Comparison of ENCODE assay signal across 8 cellular contexts in the genomic region with DNA sequence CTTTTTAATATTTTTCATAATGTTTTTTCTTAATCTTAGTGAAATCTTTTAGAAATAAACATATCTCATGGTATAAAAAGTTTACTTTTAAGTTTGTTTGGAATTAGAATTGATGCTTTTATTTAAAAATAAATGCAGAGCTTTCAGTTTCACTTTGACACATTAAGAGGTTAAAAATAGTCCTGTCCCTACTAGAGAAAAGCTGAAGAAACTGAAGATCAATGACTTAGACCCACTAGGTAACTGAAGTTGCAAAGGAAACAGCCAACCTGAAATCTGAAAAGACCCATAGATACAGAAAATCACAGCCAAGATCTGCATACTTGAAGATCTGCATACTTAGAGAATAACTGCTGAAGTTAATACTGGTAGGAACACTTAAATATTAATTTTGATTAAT.
A peak's percentile ranks its signal among the peaks of the same experiment; 100 is the strongest.
DNase-seq lines count a peak whose midpoint lies in the region; ATAC-seq and TF ChIP-seq lines count a peak whose summit lies in the region.
"Had no signal": no experiment of that assay in that cellular context is flagged by ENCODE, and none has a peak within 500 bp of the region (broad histone marks: within the 10 kb centered on the region; RNA-seq: fewer than 3 reads in every experiment).

No MANE protein-coding gene starts in this region.

- TF ChIP-seq CTCF in HFFc6 (IDR thresholded peaks at IDR 0.05), result no peak

- H3K36me3 ChIP-seq in mesenchymal stem cell (ENCODE audit: control insufficient read depth in 1 of 2, insufficient read depth in 2 of 2, low read depth in 1 of 2, low read length in 2 of 2) (no peaks in the 10 kb centered on the region), neuronal stem cell (replicated peaks in 1 of 2; ENCODE audit: control insufficient read depth in 2 of 2, insufficient read depth in 2 of 2, low read length in 2 of 2) (no peaks in the 10 kb centered on the region)

- H3K9me3 Mint-ChIP-seq in HFFc6, result no peaks in the 10 kb centered on the region

- no peak overlapping the region for H3K18ac ChIP-seq in mesenchymal stem cell (ENCODE audit: low read depth in 1 of 2, low read length in 2 of 2)
- no peak overlapping the region for H3K18ac ChIP-seq in neuronal stem cell (ENCODE audit: low read length)

- no peak overlapping the region for H2BK15ac ChIP-seq in mesenchymal stem cell (ENCODE audit: low read depth, poor library complexity, severe bottlenecking)
- H2BK15ac ChIP-seq in neuronal stem cell (ENCODE audit: low read length), result no peak overlapping the region

- ATAC-seq in GM18909 (IDR thresholded peaks at IDR 0.05; ENCODE audit: poor library complexity, unreplicated experiment), result peak; percentile 91
- peak; percentile 84 for ATAC-seq in HG03575 (IDR thresholded peaks at IDR 0.05; ENCODE audit: extremely low read depth, insufficient number of reproducible peaks, low FRiP score, unreplicated experiment)

- H3K27me3 Mint-ChIP-seq in HFFc6 (ENCODE audit: insufficient read depth), result no peaks in the 10 kb centered on the region

- H3K9ac ChIP-seq in mesenchymal stem cell (ENCODE audit: low read length) (peak overlapping the region; percentile 67), neuronal stem cell (ENCODE audit: low read depth, low read length, poor library complexity) (no peak overlapping the region)

- H3K27ac ChIP-seq in mesenchymal stem cell (ENCODE audit: low read length, poor library complexity, severe bottlenecking), result no peak overlapping the region
- H3K27ac ChIP-seq in neuronal stem cell (replicated peaks; ENCODE audit: low read length), result no peak overlapping the region

- H4K91ac ChIP-seq in mesenchymal stem cell (ENCODE audit: low read length) (no peak overlapping the region), neuronal stem cell (ENCODE audit: low read depth, low read length, poor library complexity) (no peak overlapping the region)

- H3K36me3 Mint-ChIP-seq in HFFc6 (ENCODE audit: low read depth), result no peaks in the 10 kb centered on the region

- H2BK120ac ChIP-seq in mesenchymal stem cell (ENCODE audit: low read depth, low read length), result no peak overlapping the region
- no peak overlapping the region for H2BK120ac ChIP-seq in neuronal stem cell (ENCODE audit: low read depth, low read length)

- no peak overlapping the region for H3K14ac ChIP-seq in mesenchymal stem cell (ENCODE audit: low read length in 2 of 2)
- no peak overlapping the region for H3K14ac ChIP-seq in neuronal stem cell (ENCODE audit: low read length)

- H3K4me3 Mint-ChIP-seq in HFFc6, result peak overlapping the region; percentile 77

- peak overlapping the region; percentile 29 for H3K4me2 ChIP-seq in mesenchymal stem cell (ENCODE audit: low read length, poor library complexity, severe bottlenecking)
- no peak overlapping the region for H3K4me2 ChIP-seq in neuronal stem cell (ENCODE audit: insufficient read depth, low read length, poor library complexity, severe bottlenecking)

- H3K27me3 ChIP-seq in mesenchymal stem cell (ENCODE audit: control insufficient read depth in 1 of 2, insufficient read depth in 1 of 2, low read length in 2 of 2) (no peaks in the 10 kb centered on the region), neuronal stem cell (ENCODE audit: control insufficient read depth in 3 of 3, insufficient read depth in 3 of 3, low read depth in 1 of 3, low read length in 3 of 3) (no peaks in the 10 kb centered on the region)

- no peak overlapping the region for H2BK5ac ChIP-seq in mesenchymal stem cell (ENCODE audit: low read depth, low read length, poor library complexity, severe bottlenecking)
- H2BK5ac ChIP-seq in neuronal stem cell (ENCODE audit: low read length), result no peak overlapping the region

- H4K8ac ChIP-seq in mesenchymal stem cell (ENCODE audit: low read length) (no peak overlapping the region), neuronal stem cell (ENCODE audit: low read depth, low read length) (no peak overlapping the region)

- DNase-seq in HFFc6 (no peak), mesenchymal stem cell (peak; percentile 6), neuronal stem cell (ENCODE audit: low spot score) (no peak), NCI-H146 treated with DMSO at 0.1 percent for 48 hours (lab: John Stamatoyannopoulos, UW; ENCODE audit: unreplicated experiment) (no peak)
- no peak for DNase-seq in activated CD8-positive, alpha-beta memory T cell treated with anti-CD3 and anti-CD28 coated beads, Interleukin-2, amount 50 U/mL, for 4 hours
- DNase-seq: NCI-H1417 treated with DMSO at 0.1 percent for 48 hours had no signal

- H2AK5ac ChIP-seq in mesenchymal stem cell (ENCODE audit: low read length, severe bottlenecking), result no peak overlapping the region
- no peak overlapping the region for H2AK5ac ChIP-seq in neuronal stem cell (ENCODE audit: low read depth, low read length)

- H3K4ac ChIP-seq in mesenchymal stem cell (ENCODE audit: low read depth in 1 of 2, low read length in 2 of 2) (no peak overlapping the region), neuronal stem cell (ENCODE audit: low read length) (no peak overlapping the region)

- H3K4me1 Mint-ChIP-seq in HFFc6 (ENCODE audit: low read depth), result peaks cover 30% of the 10 kb centered on the region

- no peak overlapping the region for H3K27ac Mint-ChIP-seq in HFFc6

- H3K79me1 ChIP-seq in mesenchymal stem cell (replicated peaks; ENCODE audit: low read length, poor library complexity, severe bottlenecking) (no peaks in the 10 kb centered on the region), neuronal stem cell (ENCODE audit: low read depth, low read length) (no peaks in the 10 kb centered on the region)

- H3K23ac ChIP-seq in mesenchymal stem cell (ENCODE audit: low read length in 2 of 2) (no peak overlapping the region), neuronal stem cell (ENCODE audit: low read depth, low read length, poor library complexity) (no peak overlapping the region)

- H3K4me1 ChIP-seq in mesenchymal stem cell (ENCODE audit: control insufficient read depth, insufficient read depth, low read depth, low read length) (peaks cover 7% of the 10 kb centered on the region), neuronal stem cell (ENCODE audit: control insufficient read depth in 2 of 2, insufficient read depth in 1 of 2, low read depth in 1 of 2, low read length in 2 of 2) (peaks cover 0 to 1% of the 10 kb centered on the region in 2 donors)

- peak overlapping the region in 1 of 2 experiments; percentile 60 for H3K4me3 ChIP-seq in mesenchymal stem cell (ENCODE audit: insufficient read depth in 1 of 2, low read depth in 1 of 2, low read length in 2 of 2)
- no peak overlapping the region for H3K4me3 ChIP-seq in neuronal stem cell (ENCODE audit: low read length in 2 of 2)

- no peak overlapping the region for H2BK12ac ChIP-seq in mesenchymal stem cell (ENCODE audit: low read length in 2 of 2)
- no peak overlapping the region for H2BK12ac ChIP-seq in neuronal stem cell (ENCODE audit: low read length)

- H3K9me3 ChIP-seq in mesenchymal stem cell (ENCODE audit: control insufficient read depth, low read length) (peaks cover 7% of the 10 kb centered on the region), neuronal stem cell (replicated peaks in 1 of 2; ENCODE audit: control insufficient read depth in 2 of 2, insufficient read depth in 1 of 2, low read depth in 1 of 2, low read length in 2 of 2) (no peaks in the 10 kb centered on the region)

- no peak overlapping the region for H2AFZ ChIP-seq in mesenchymal stem cell (ENCODE audit: low read depth, low read length)
- H2AFZ ChIP-seq in neuronal stem cell (ENCODE audit: low read length), result no peak overlapping the region
